In genomic region chr3:143171141-143171651, GRCh38 we compare ENCODE assay signal across 9 cellular contexts. TPM values are rescaled to one million over a fixed set of nuclear protein-coding genes. Genes with fewer than 3 reads are reported as not detected.
DNase-seq lines count a peak whose midpoint lies in the region; ATAC-seq and TF ChIP-seq lines count a peak whose summit lies in the region.
"Had no signal": no experiment of that assay in that cellular context is flagged by ENCODE, and none has a peak within 500 bp of the region (broad histone marks: within the 10 kb centered on the region; RNA-seq: fewer than 3 reads in every experiment).

No MANE protein-coding gene starts in this region.

- peak; percentile 71 for ATAC-seq in activated CD4-positive, alpha-beta T cell treated with anti-CD3 and anti-CD28 coated beads for 36 hours
- ATAC-seq in HG03095 (IDR thresholded peaks at IDR 0.05; ENCODE audit: unreplicated experiment) (peak; percentile 70), mucosa of descending colon (peak; percentile 64)
- ATAC-seq: A549 had no signal

- POLR2A ChIA-PET in activated CD4-positive, alpha-beta T cell treated with anti-CD3 and anti-CD28 coated beads for 36 hours (lab: Charles Lee): interaction anchor here (0.7 kb wide), 1 partner anchor 107 kb away, joined by 3 read pairs; no protein-coding TSS in a partner anchor

- peaks cover 73% of the 10 kb centered on the region for H3K4me1 Mint-ChIP-seq in activated CD4-positive, alpha-beta T cell treated with anti-CD3 and anti-CD28 coated beads for 36 hours
- H3K4me1 Mint-ChIP-seq in T-helper 1 cell treated with Interleukin-12 subunit alpha and Interleukin-12 subunit beta and Interleukin-4 antibody, amounts not matched to agents 30 μg/mL and 1 μg/mL, for 36 hours (ENCODE audit: low read depth): peaks cover 52% of the 10 kb centered on the region
- no peaks in the 10 kb centered on the region for H3K4me1 Mint-ChIP-seq in endothelial cell (ENCODE audit: unreplicated experiment)

- H3K36me3 Mint-ChIP-seq in activated CD4-positive, alpha-beta T cell treated with anti-CD3 and anti-CD28 coated beads for 36 hours (ENCODE audit: low read depth): peaks cover 21% of the 10 kb centered on the region
- peaks cover 13% of the 10 kb centered on the region for H3K36me3 Mint-ChIP-seq in T-helper 1 cell treated with Interleukin-12 subunit alpha and Interleukin-12 subunit beta and Interleukin-4 antibody, amounts not matched to agents 30 μg/mL and 1 μg/mL, for 36 hours (ENCODE audit: low read depth)
- H3K36me3 Mint-ChIP-seq in endothelial cell (ENCODE audit: low read depth, unreplicated experiment): no peaks in the 10 kb centered on the region

- H3K4me3 ChIP-seq in mucosa of descending colon: no peak overlapping the region
- H3K4me3 ChIP-seq: A549 had no signal

- no peaks in the 10 kb centered on the region for H3K9me3 ChIP-seq in mucosa of descending colon

- TF ChIP-seq CTCF in mucosa of descending colon (IDR thresholded peaks at IDR 0.05) (no peak), endothelial cell (IDR thresholded peaks at IDR 0.05; ENCODE audit: unreplicated experiment) (no peak)

- intact Hi-C loops in activated CD4-positive, alpha-beta T cell treated with anti-CD3 and anti-CD28 coated beads for 36 hours (cut with DNase I, micrococcal nuclease): no loop called here
- intact Hi-C loops in mucosa of descending colon (cut with DNase I, micrococcal nuclease): no loop called here

- no peaks in the 10 kb centered on the region for H3K4me1 ChIP-seq in mucosa of descending colon (ENCODE audit: low read depth)
- H3K4me1 ChIP-seq: A549 had no signal

- H3K27me3 Mint-ChIP-seq in activated CD4-positive, alpha-beta T cell treated with anti-CD3 and anti-CD28 coated beads for 36 hours: no peaks in the 10 kb centered on the region
- no peaks in the 10 kb centered on the region for H3K27me3 Mint-ChIP-seq in T-helper 1 cell treated with Interleukin-12 subunit alpha and Interleukin-12 subunit beta and Interleukin-4 antibody, amounts not matched to agents 30 μg/mL and 1 μg/mL, for 36 hours (ENCODE audit: low read depth)
- peaks cover 6% of the 10 kb centered on the region for H3K27me3 Mint-ChIP-seq in endothelial cell (ENCODE audit: unreplicated experiment)

- no peaks in the 10 kb centered on the region for H3K36me3 ChIP-seq in mucosa of descending colon (ENCODE audit: low read depth)

- H3K9me3 Mint-ChIP-seq in activated CD4-positive, alpha-beta T cell treated with anti-CD3 and anti-CD28 coated beads for 36 hours (ENCODE audit: low read depth): peaks cover 22% of the 10 kb centered on the region
- H3K9me3 Mint-ChIP-seq in T-helper 1 cell treated with Interleukin-12 subunit alpha and Interleukin-12 subunit beta and Interleukin-4 antibody, amounts not matched to agents 30 μg/mL and 1 μg/mL, for 36 hours: peaks cover 19% of the 10 kb centered on the region
- peaks cover 3% of the 10 kb centered on the region for H3K9me3 Mint-ChIP-seq in endothelial cell (ENCODE audit: unreplicated experiment)

- CTCF ChIA-PET in activated CD4-positive, alpha-beta T cell treated with anti-CD3 and anti-CD28 coated beads for 36 hours (lab: Charles Lee): no interaction called here

- DNase-seq in activated CD4-positive, alpha-beta T cell treated with anti-CD3 and anti-CD28 coated beads for 36 hours: no peak
- no peak for DNase-seq in activated CD4-positive, alpha-beta T cell treated with anti-CD3 and anti-CD28 coated beads, Interleukin-2, amount 50 U/mL, for 4 hours
- DNase-seq in mucosa of descending colon (no peak), endothelial cell (ENCODE audit: low spot score) (no peak), UCSD-AML1 (lab: John Stamatoyannopoulos, UW; ENCODE audit: unreplicated experiment) (no peak)
- DNase-seq in activated CD4-positive, CD25-positive, alpha-beta regulatory T cell (lab: John Stamatoyannopoulos, UW): no peak

- peak overlapping the region; percentile 94 for H3K27ac Mint-ChIP-seq in activated CD4-positive, alpha-beta T cell treated with anti-CD3 and anti-CD28 coated beads for 36 hours
- peak overlapping the region; percentile 92 for H3K27ac Mint-ChIP-seq in T-helper 1 cell treated with Interleukin-12 subunit alpha and Interleukin-12 subunit beta and Interleukin-4 antibody, amounts not matched to agents 30 μg/mL and 1 μg/mL, for 36 hours
- H3K27ac Mint-ChIP-seq in endothelial cell (ENCODE audit: unreplicated experiment): no peak overlapping the region

- peak overlapping the region; percentile 44 for H3K4me3 Mint-ChIP-seq in activated CD4-positive, alpha-beta T cell treated with anti-CD3 and anti-CD28 coated beads for 36 hours
- H3K4me3 Mint-ChIP-seq in T-helper 1 cell treated with Interleukin-12 subunit alpha and Interleukin-12 subunit beta and Interleukin-4 antibody, amounts not matched to agents 30 μg/mL and 1 μg/mL, for 36 hours: peak overlapping the region; percentile 72
- no peak overlapping the region for H3K4me3 Mint-ChIP-seq in endothelial cell (ENCODE audit: unreplicated experiment)

RNA-seq across cellular contexts. Expression of gene CHST2, which starts 51.6 kb away (rescaled TPM):
- total RNA-seq in activated CD4-positive, alpha-beta T cell treated with anti-CD3 and anti-CD28 coated beads for 36 hours: 1 to 10 TPM; 5.1 to 6.8 TPM
- total RNA-seq in mucosa of descending colon (1 to 10 TPM; 1.1 to 3.2 (median 1.5) TPM), endothelial cell (ENCODE audit: unreplicated experiment) (12.9 TPM)
